23 cellular contexts compared by ENCODE assay signal in genomic region chr9:127263664-127264063, GRCh38. TPM values are rescaled to one million over a fixed set of nuclear protein-coding genes. Genes with fewer than 3 reads are reported as not detected.
DNase-seq lines count a peak whose midpoint lies in the region; ATAC-seq and TF ChIP-seq lines count a peak whose summit lies in the region.
"Had no signal": no experiment of that assay in that cellular context is flagged by ENCODE, and none has a peak within 500 bp of the region (broad histone marks: within the 10 kb centered on the region; RNA-seq: fewer than 3 reads in every experiment).

No MANE protein-coding gene starts in this region.

- no TSS peak for BruUV-seq in Caco-2 (replicated peaks; lab: Mats Ljungman, UMichigan)

- H3K4me3 Mint-ChIP-seq in CD4-positive, alpha-beta T cell = no peak overlapping the region
- no peak overlapping the region for H3K4me3 Mint-ChIP-seq in Caco-2 (ENCODE audit: unreplicated experiment)
- H3K4me3 Mint-ChIP-seq: activated CD4-positive, alpha-beta memory T cell treated with anti-CD3 and anti-CD28 coated beads, Interleukin-2, amount 10 ng/mL, durations not matched to agents 7 days and 5 days; naive B cell; WTC11 had no signal

- H3K27me3 ChIP-seq in thyroid gland (no peaks in the 10 kb centered on the region), Caco-2 (replicated peaks; ENCODE audit: control insufficient read depth, insufficient read depth, low read length) (no peaks in the 10 kb centered on the region)
- H3K27me3 ChIP-seq in CD4-positive, alpha-beta T cell (ENCODE audit: control insufficient read depth, insufficient read depth, low read length) = no peaks in the 10 kb centered on the region
- H3K27me3 ChIP-seq: MG63, pancreas had no signal

- no peak for TF ChIP-seq CTCF in thyroid gland (IDR thresholded peaks at IDR 0.05)
- no peak for TF ChIP-seq CTCF in CD4-positive, alpha-beta T cell (IDR thresholded peaks at IDR 0.05)
- no peak for TF ChIP-seq CTCF in Caco-2 (IDR thresholded peaks at IDR 0.05; ENCODE audit: insufficient read depth in 1 of 2, low read depth in 1 of 2, low read length in 1 of 2, severe bottlenecking in 1 of 2, unreplicated experiment in 1 of 2)

- H3K4me3 ChIP-seq in thyroid gland (replicated peaks in 1 of 3) (no peak overlapping the region), Caco-2 (ENCODE audit: low read depth, low read length) (no peak overlapping the region)
- H3K4me3 ChIP-seq: GM23248, lower lobe of right lung, MG63, pancreas, smooth muscle cell had no signal

- peak overlapping the region in 2 of 3 donors; percentile 5 to 7 for H3K27ac ChIP-seq in thyroid gland
- H3K27ac ChIP-seq in CD4-positive, alpha-beta T cell (ENCODE audit: low read depth, low read length) = no peak overlapping the region
- H3K27ac ChIP-seq: GM23248, lower lobe of right lung, pancreas had no signal

- no peaks in the 10 kb centered on the region for H3K4me1 Mint-ChIP-seq in CD4-positive, alpha-beta T cell (ENCODE audit: low read depth)
- no peaks in the 10 kb centered on the region for H3K4me1 Mint-ChIP-seq in Caco-2 (ENCODE audit: low read depth, unreplicated experiment)
- H3K4me1 Mint-ChIP-seq: activated CD4-positive, alpha-beta memory T cell treated with anti-CD3 and anti-CD28 coated beads, Interleukin-2, amount 10 ng/mL, durations not matched to agents 7 days and 5 days had no signal

- TF ChIP-seq POLR2A in thyroid gland (IDR thresholded peaks at IDR 0.05) = no peak

- H3K36me3 ChIP-seq in thyroid gland = no peaks in the 10 kb centered on the region
- no peaks in the 10 kb centered on the region for H3K36me3 ChIP-seq in Caco-2 (ENCODE audit: control insufficient read depth, insufficient read depth, low read length)
- H3K36me3 ChIP-seq: lower lobe of right lung, MG63, pancreas had no signal

- H3K36me3 Mint-ChIP-seq in CD4-positive, alpha-beta T cell (ENCODE audit: low read depth) = no peaks in the 10 kb centered on the region
- H3K36me3 Mint-ChIP-seq in Caco-2 (ENCODE audit: insufficient read depth, unreplicated experiment) = no peaks in the 10 kb centered on the region
- H3K36me3 Mint-ChIP-seq: naive B cell had no signal

- H3K27me3 Mint-ChIP-seq in CD4-positive, alpha-beta T cell = peaks cover 6% of the 10 kb centered on the region
- H3K27me3 Mint-ChIP-seq in Caco-2 (ENCODE audit: insufficient read depth, unreplicated experiment) = no peaks in the 10 kb centered on the region
- H3K27me3 Mint-ChIP-seq: naive B cell had no signal

- H3K4me1 ChIP-seq in thyroid gland (peaks cover 15 to 24% of the 10 kb centered on the region in 2 donors), Caco-2 (no peaks in the 10 kb centered on the region)
- H3K4me1 ChIP-seq: lower lobe of right lung, pancreas had no signal

- H3K27ac Mint-ChIP-seq in CD4-positive, alpha-beta T cell = no peak overlapping the region
- H3K27ac Mint-ChIP-seq in Caco-2 (ENCODE audit: unreplicated experiment) = no peak overlapping the region
- H3K27ac Mint-ChIP-seq: activated CD4-positive, alpha-beta memory T cell treated with anti-CD3 and anti-CD28 coated beads, Interleukin-2, amount 10 ng/mL, durations not matched to agents 7 days and 5 days had no signal

- CTCF ChIA-PET in CD4-positive, alpha-beta T cell (lab: Charles Lee) = no interaction called here
- CTCF ChIA-PET in Caco-2 (lab: Charles Lee) = no interaction called here

- ATAC-seq in left ventricle myocardium superior = peak; percentile 74
- ATAC-seq in CD4-positive, alpha-beta T cell (ENCODE audit: poor library complexity) = no peak
- ATAC-seq: lower lobe of right lung, WTC11 had no signal

- H3K9me3 Mint-ChIP-seq in CD4-positive, alpha-beta T cell = no peaks in the 10 kb centered on the region
- H3K9me3 Mint-ChIP-seq in Caco-2 (ENCODE audit: unreplicated experiment) = no peaks in the 10 kb centered on the region
- H3K9me3 Mint-ChIP-seq: activated CD4-positive, alpha-beta memory T cell treated with anti-CD3 and anti-CD28 coated beads, Interleukin-2, amount 10 ng/mL, durations not matched to agents 7 days and 5 days; naive B cell; WTC11 had no signal

- POLR2A ChIA-PET in CD4-positive, alpha-beta T cell (lab: Charles Lee) = no interaction called here
- POLR2A ChIA-PET in Caco-2 (lab: Charles Lee) = no interaction called here

- H3K9me3 ChIP-seq in thyroid gland (no peaks in the 10 kb centered on the region), Caco-2 (no peaks in the 10 kb centered on the region)
- H3K9me3 ChIP-seq in CD4-positive, alpha-beta T cell (ENCODE audit: control insufficient read depth, low read length) = no peaks in the 10 kb centered on the region
- H3K9me3 ChIP-seq: lower lobe of right lung, MG63, pancreas had no signal

- intact Hi-C loops in left ventricle myocardium superior (cut with micrococcal nuclease) (no loop called here), thyroid gland (cut with DNase I) (no loop called here), Caco-2 (cut with micrococcal nuclease; ENCODE audit: unreplicated experiment) (no loop called here)
- intact Hi-C loops in CD4-positive, alpha-beta T cell (cut with DNase I, micrococcal nuclease) = no loop called here

- peak; percentile 2 to 17 for DNase-seq in NCI-H446 (lab: John Stamatoyannopoulos, UW)
- DNase-seq in NCI-H446 treated with DMSO at 0.1 percent for 48 hours (lab: John Stamatoyannopoulos, UW) = no peak
- peak; percentile 53 for DNase-seq in astrocyte of the hippocampus (ENCODE audit: low read depth, low spot score)
- no peak for DNase-seq in left ventricle myocardium superior
- peak; percentile 24 to 40 for DNase-seq in thyroid gland
- DNase-seq in CD4-positive, alpha-beta T cell = no peak
- DNase-seq in NOMO-1 (lab: John Stamatoyannopoulos, UW; ENCODE audit: unreplicated experiment in 2 of 2) = no peak
- DNase-seq in Caco-2 = no peak
- DNase-seq: activated CD4-positive, alpha-beta memory T cell treated with anti-CD3 and anti-CD28 coated beads, Interleukin-2, amount 10 ng/mL, durations not matched to agents 7 days and 5 days; activated naive CD4-positive, alpha-beta T cell treated with Interleukin-2 at 50 U/mL for 16 hours; activated T-cell treated with anti-CD3 and anti-CD28 coated beads, Interleukin-2, amount 50 U/mL, for 1 hour; cortex of kidney; GM23248; lower lobe of right lung; MG63; naive B cell; NCI-H187 treated with DMSO at 0.1 percent for 48 hours; pancreas; SHP77 treated with DMSO at 0.1 percent for 48 hours; stimulated activated CD4-positive, alpha-beta T cell treated with anti-CD3 and anti-CD28 coated beads, Interleukin-4, amount 100 ng/mL, for 4 hours; T-helper 2 cell had no signal

RNA-seq across cellular contexts. Expression of gene GARNL3, which starts 0.9 kb away (rescaled TPM):
- 17.3 TPM for total RNA-seq in left ventricle myocardium superior
- 10 to 100 TPM; 14.6 to 49.1 (median 20.1) TPM for total RNA-seq in thyroid gland
- total RNA-seq in CD4-positive, alpha-beta T cell = 1 to 10 TPM in 1 of 2 experiments, under 1 TPM in 1; 0.63 to 1.8 TPM
- total RNA-seq in Caco-2 (2022) = 11.8 and 15.2 TPM in 2 replicates

Comparison
In these comparisons a context has a peak if more than half of its experiments do, and no peak if none do; other contexts are left out.
1. DNase-seq: peak in NCI-H446 (2 of 2), astrocyte of the hippocampus (single experiment) and thyroid gland (2 of 2); none in NCI-H446 treated with DMSO at 0.1 percent for 48 hours (single experiment), left ventricle myocardium superior (single experiment), CD4-positive, alpha-beta T cell (0 of 10), NOMO-1 (0 of 2) and Caco-2 (0 of 2).